19 cellular contexts compared by ENCODE assay signal in genomic region chr14:29716150-29716549, GRCh38.
DNase-seq lines count a peak whose midpoint lies in the region; ATAC-seq and TF ChIP-seq lines count a peak whose summit lies in the region.
"Had no signal": no experiment of that assay in that cellular context is flagged by ENCODE, and none has a peak within 500 bp of the region (broad histone marks: within the 10 kb centered on the region; RNA-seq: fewer than 3 reads in every experiment).

No MANE protein-coding gene starts in this region.

- no peaks in the 10 kb centered on the region for H4K20me1 ChIP-seq in IMR-90 (ENCODE audit: insufficient read depth, low read length)
- H4K20me1 ChIP-seq in hepatocyte (ENCODE audit: insufficient read depth, poor library complexity, severe bottlenecking) = no peaks in the 10 kb centered on the region

- CTCF ChIA-PET in IMR-90 (lab: Yijun Ruan, JAX) = no interaction called here

- no peaks in the 10 kb centered on the region for H3K36me3 ChIP-seq in IMR-90 (ENCODE audit: control insufficient read depth, insufficient read depth, low read length)
- no peaks in the 10 kb centered on the region for H3K36me3 ChIP-seq in right lobe of liver
- H3K36me3 ChIP-seq in hepatocyte (replicated peaks; ENCODE audit: insufficient read depth, low read depth) = no peaks in the 10 kb centered on the region

- no peak overlapping the region for H3K14ac ChIP-seq in IMR-90 (replicated peaks; ENCODE audit: low read depth, low read length)

- TF ChIP-seq CTCF in IMR-90 (conservative IDR thresholded peaks at IDR 0.05; ENCODE audit: low read depth, low read length) (no peak), dorsolateral prefrontal cortex (IDR thresholded peaks at IDR 0.05 in 54 of 56, conservative IDR thresholded peaks at IDR 0.05 in 2 of 56; ENCODE audit: low read depth in 1 of 56, partially characterized antibody in 56 of 56) (no peak), right lobe of liver (IDR thresholded peaks at IDR 0.05) (no peak), hepatocyte (IDR thresholded peaks at IDR 0.05; ENCODE audit: poor library complexity) (no peak)

- DNase-seq in AG08395 (ENCODE audit: low spot score) (peak; percentile 17), IMR-90 (peak; percentile 54), dorsolateral prefrontal cortex (no peak), right lobe of liver (no peak), hepatocyte (ENCODE audit: low spot score) (no peak)
- DNase-seq: activated CD4-positive, alpha-beta T cell treated with anti-CD3 and anti-CD28 coated beads, Interleukin-2, amount 50 U/mL, for 4 hours; activated naive CD8-positive, alpha-beta T cell treated with anti-CD3 and anti-CD28 coated beads, Interleukin-2, amount 10 ng/mL, durations not matched to agents 7 days and 5 days; activated T-cell treated with anti-CD3 and anti-CD28 coated beads, Interleukin-2, amount 50 U/mL, for 72 hours; Calu3; left cardiac atrium; naive B cell; NCI-H146; posterior cingulate gyrus; SK-N-SH; stimulated activated naive CD4-positive, alpha-beta T cell treated with Interleukin-2 at 50 U/mL for 16 hours had no signal

- POLR2A ChIA-PET in IMR-90 (lab: Charles Lee; ENCODE audit: unreplicated experiment) = no interaction called here

- H3K4me3 ChIP-seq in IMR-90 (ENCODE audit: insufficient read depth, low read depth, low read length) (no peak overlapping the region), dorsolateral prefrontal cortex (no peak overlapping the region), right lobe of liver (no peak overlapping the region), hepatocyte (no peak overlapping the region)

- no peak for TF ChIP-seq RAD21 in IMR-90 (IDR thresholded peaks at IDR 0.05; ENCODE audit: low read length)

- H2AK9ac ChIP-seq in IMR-90 (replicated peaks; ENCODE audit: low read depth, low read length, poor library complexity) = no peak overlapping the region

- no peak overlapping the region for H2BK20ac ChIP-seq in IMR-90 (ENCODE audit: low read depth, low read length)

- H3K79me1 ChIP-seq in IMR-90 (ENCODE audit: low read depth in 1 of 2, low read length in 2 of 2) = no peaks in the 10 kb centered on the region; a peak in 2 of 4 replicates

- no peak overlapping the region for H3K18ac ChIP-seq in IMR-90 (ENCODE audit: low read depth, low read length)

- ATAC-seq in IMR-90 (ENCODE audit: low read depth) (peak; percentile 40), right lobe of liver (peak in 3 of 4 donors; percentile 32 to 54 (median 40)), HG02763 (IDR thresholded peaks at IDR 0.05; ENCODE audit: unreplicated experiment) (no peak), HG03159 (IDR thresholded peaks at IDR 0.05; ENCODE audit: unreplicated experiment) (no peak), GM18505 (IDR thresholded peaks at IDR 0.05; ENCODE audit: unreplicated experiment) (no peak)
- ATAC-seq: activated T-cell treated with anti-CD3 and anti-CD28 coated beads, Interleukin-2, amount 50 U/mL, for 72 hours had no signal

- no peaks in the 10 kb centered on the region for H3K79me2 ChIP-seq in hepatocyte

- H3K4me1 ChIP-seq in IMR-90 (ENCODE audit: control insufficient read depth, insufficient read depth, low read length) = peaks cover 3% of the 10 kb centered on the region; the same call in 1 of the 2 replicates
- H3K4me1 ChIP-seq in right lobe of liver = no peaks in the 10 kb centered on the region
- H3K4me1 ChIP-seq in hepatocyte (ENCODE audit: insufficient read depth) = no peaks in the 10 kb centered on the region

- no peak overlapping the region for H2BK5ac ChIP-seq in IMR-90 (ENCODE audit: low read depth, low read length, poor library complexity, severe bottlenecking)

- intact Hi-C loops in IMR-90 (cut with micrococcal nuclease) (loop anchor here (5.0 to 10.0 kb wide), 3 partner anchors 129 to 499 kb away; partner anchors contain the start of gene PRKD1), dorsolateral prefrontal cortex (cut with DNase I) (no loop called here), right lobe of liver (cut with DNase I) (no loop called here)

- H4K5ac ChIP-seq in IMR-90 (ENCODE audit: low read depth, low read length) = no peak overlapping the region

- H3K4me2 ChIP-seq in IMR-90 (ENCODE audit: low read depth, low read length) (no peak overlapping the region), hepatocyte (no peak overlapping the region)
- H3K4me2 ChIP-seq: KMS-11, SK-N-SH had no signal

- BruUV-seq in IMR-90 (replicated peaks; lab: Mats Ljungman, UMichigan) = no TSS peak

- 0 out of 2 replicates have a peak, but pooled peaks cover 2% of the 10 kb centered on the region for H3K9me1 ChIP-seq in IMR-90 (ENCODE audit: insufficient read depth, low read length)

- no peak overlapping the region for H2BK15ac ChIP-seq in IMR-90 (ENCODE audit: low read depth, low read length)

- no peak overlapping the region for H3K9ac ChIP-seq in IMR-90 (ENCODE audit: low read depth, low read length)
- H3K9ac ChIP-seq: KMS-11, SK-N-SH had no signal

- no peak overlapping the region for H2BK120ac ChIP-seq in IMR-90 (ENCODE audit: low read depth, low read length)

- no peak overlapping the region for H2AFZ ChIP-seq in IMR-90 (replicated peaks; ENCODE audit: low read length, poor library complexity)
- no peak overlapping the region for H2AFZ ChIP-seq in hepatocyte

- in situ Hi-C loops in IMR-90 (cut with MboI; ENCODE audit: low sequenced_read_pairs) = loop anchor here (25.0 kb wide), 1 partner anchor 496 kb away; no protein-coding TSS in a partner anchor

- H3K27ac ChIP-seq in IMR-90 (ENCODE audit: insufficient read depth, low read length) (no peak overlapping the region), dorsolateral prefrontal cortex (peak overlapping the region in 41 of 59 donors; percentile 0 to 74 (median 39)), right lobe of liver (no peak overlapping the region), hepatocyte (no peak overlapping the region)
- H3K27ac ChIP-seq: KMS-11 had no signal

- H2AK5ac ChIP-seq in IMR-90 (ENCODE audit: low read depth, low read length) = no peak overlapping the region

- no peaks in the 10 kb centered on the region for H3K9me2 ChIP-seq in hepatocyte (replicated peaks; ENCODE audit: insufficient read depth)
- H3K9me2 ChIP-seq: SK-N-SH had no signal

- no peak overlapping the region for H4K8ac ChIP-seq in IMR-90 (ENCODE audit: low read depth in 2 of 2, low read length in 2 of 2)

- H3K9me3 ChIP-seq in IMR-90 (ENCODE audit: control insufficient read depth, insufficient read depth, low read length) (no peaks in the 10 kb centered on the region), right lobe of liver (no peaks in the 10 kb centered on the region), hepatocyte (ENCODE audit: low read depth) (no peaks in the 10 kb centered on the region)
- H3K9me3 ChIP-seq: SK-N-SH had no signal

- no peak overlapping the region for H4K91ac ChIP-seq in IMR-90 (ENCODE audit: insufficient read depth, low read depth, low read length)

- TF ChIP-seq POLR2A in IMR-90 (IDR thresholded peaks at IDR 0.05; ENCODE audit: low read depth, low read length) (no peak), right lobe of liver (IDR thresholded peaks at IDR 0.05) (no peak), GM18505 (IDR thresholded peaks at IDR 0.05; ENCODE audit: borderline replicate concordance, extremely low read depth, insufficient read depth, insufficient read length) (no peak)

- dilution Hi-C loops in IMR-90 (cut with HindIII; ENCODE audit: low sequenced_read_pairs, unreplicated experiment) = no loop called here

- H3K4ac ChIP-seq in IMR-90 (ENCODE audit: low read depth, low read length) = no peak overlapping the region

- no peak overlapping the region for H3K23ac ChIP-seq in IMR-90 (ENCODE audit: low read depth, low read length)

- H3K27me3 ChIP-seq in IMR-90 (ENCODE audit: control insufficient read depth, insufficient read depth, low read length) (no peaks in the 10 kb centered on the region), dorsolateral prefrontal cortex (no peaks in the 10 kb centered on the region), right lobe of liver (no peaks in the 10 kb centered on the region), hepatocyte (no peaks in the 10 kb centered on the region)

- no peak overlapping the region for H3K56ac ChIP-seq in IMR-90 (ENCODE audit: extremely low read depth, insufficient read depth, low read length)

- 14% methylated on average over 1 of the region's 1 CpG; no CpG with 5 or more reads in 1 of the 2 experiments for WGBS in IMR-90 (ENCODE audit: extremely low coverage in 2 of 2, insufficient read length in 1 of 2), 2 experiments
- 23% methylated on average over 1 of the region's 1 CpG for WGBS in right lobe of liver (ENCODE audit: insufficient coverage, low coverage, low lambda C conversion rate, missing lambda C conversion rate)
- WGBS in hepatocyte (ENCODE audit: low lambda C conversion rate, missing lambda C conversion rate) = 47% methylated on average over 1 of the region's 1 CpG

TF ChIP-seq in IMR-90, 13 proteins besides CTCF, POLR2A, EP300 and RAD21 (continues in another document):
- no peak for TF ChIP-seq CEBPB (IDR thresholded peaks at IDR 0.05; ENCODE audit: low read depth, low read length)
- TF ChIP-seq MAZ (IDR thresholded peaks at IDR 0.05; ENCODE audit: borderline replicate concordance, low read depth, low read length) = no peak
- no peak for TF ChIP-seq RFX5 (IDR thresholded peaks at IDR 0.05; ENCODE audit: low read depth, low read length)
- no peak for TF ChIP-seq BHLHE40 (IDR thresholded peaks at IDR 0.05; ENCODE audit: low read depth, low read length)
- TF ChIP-seq FOS (IDR thresholded peaks at IDR 0.05; ENCODE audit: low read depth, low read length) = no peak
- TF ChIP-seq CHD1 (IDR thresholded peaks at IDR 0.05; ENCODE audit: low read depth, low read length) = no peak
- TF ChIP-seq, protein P1, sequence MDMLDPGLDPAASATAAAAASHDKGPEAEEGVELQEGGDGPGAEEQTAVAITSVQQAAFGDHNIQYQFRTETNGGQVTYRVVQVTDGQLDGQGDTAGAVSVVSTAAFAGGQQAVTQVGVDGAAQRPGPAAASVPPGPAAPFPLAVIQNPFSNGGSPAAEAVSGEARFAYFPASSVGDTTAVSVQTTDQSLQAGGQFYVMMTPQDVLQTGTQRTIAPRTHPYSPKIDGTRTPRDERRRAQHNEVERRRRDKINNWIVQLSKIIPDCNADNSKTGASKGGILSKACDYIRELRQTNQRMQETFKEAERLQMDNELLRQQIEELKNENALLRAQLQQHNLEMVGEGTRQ (IDR thresholded peaks at IDR 0.05; ENCODE audit: low read depth, low read length) = no peak
- TF ChIP-seq RCOR1 (IDR thresholded peaks at IDR 0.05; ENCODE audit: insufficient replicate concordance, low read length) = no peak
- TF ChIP-seq MXI1 (IDR thresholded peaks at IDR 0.05; ENCODE audit: borderline replicate concordance, low read depth, low read length) = no peak
- no peak for TF ChIP-seq SMC3 (IDR thresholded peaks at IDR 0.05; ENCODE audit: low read depth, low read length)
- TF ChIP-seq NFE2L2 (IDR thresholded peaks at IDR 0.05; ENCODE audit: low read depth, low read length) = no peak
- no peak for TF ChIP-seq MAFK (IDR thresholded peaks at IDR 0.05; ENCODE audit: low read depth, low read length)

Comparison
In these comparisons a context has a peak if more than half of its experiments do, and no peak if none do; other contexts are left out.
1. DNase-seq: peak in AG08395 (single experiment) and IMR-90 (single experiment); none in dorsolateral prefrontal cortex (0 of 10), right lobe of liver (0 of 3) and hepatocyte (single experiment).
2. ATAC-seq: peak in IMR-90 (single experiment) and right lobe of liver (3 of 4); none in HG02763 (single experiment), HG03159 (single experiment) and GM18505 (single experiment).
3. H3K27ac ChIP-seq: peak in dorsolateral prefrontal cortex (41 of 59); none in IMR-90 (single experiment), right lobe of liver (0 of 3) and hepatocyte (single experiment).